ENCODE assay signal across 15 cellular contexts in the genomic region with DNA sequence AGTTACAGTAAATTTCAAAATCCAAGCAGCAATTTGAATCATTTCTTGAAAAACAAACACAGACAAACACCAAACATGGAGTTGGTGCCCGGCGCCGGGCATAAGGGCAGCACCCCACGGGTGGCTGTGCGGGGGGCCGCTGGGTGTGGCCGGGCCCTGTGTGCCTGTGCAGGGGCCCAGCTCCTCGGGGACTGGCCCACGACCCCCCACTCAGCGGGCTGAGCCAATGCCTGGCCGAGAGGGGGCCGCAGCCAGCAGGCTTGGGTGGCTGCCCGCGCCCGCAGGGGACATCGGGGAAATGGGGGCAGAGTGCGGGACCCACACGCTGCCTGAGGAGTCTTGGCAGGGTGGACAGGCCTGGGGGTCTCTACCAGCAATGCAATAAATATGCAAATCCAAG. TPM values are rescaled to one million over a fixed set of nuclear protein-coding genes. Genes with fewer than 3 reads are reported as not detected.
DNase-seq lines count a peak whose midpoint lies in the region; ATAC-seq, FAIRE-seq and TF ChIP-seq lines count a peak whose summit lies in the region.
"Had no signal": no experiment of that assay in that cellular context is flagged by ENCODE, and none has a peak within 500 bp of the region (broad histone marks: within the 10 kb centered on the region; RNA-seq: fewer than 3 reads in every experiment).

No MANE protein-coding gene starts in this region.

- no peak for ATAC-seq in WTC11

- no peaks in the 10 kb centered on the region for H3K4me1 ChIP-seq in prostate gland (replicated peaks)
- H3K4me1 ChIP-seq: HAP-1 had no signal

- FAIRE-seq in GM12891 (lab: Jason Lieb, UNC): no peak

- no peaks in the 10 kb centered on the region for H3K9me3 ChIP-seq in prostate gland
- H3K9me3 ChIP-seq: HAP-1 had no signal

- CTCF ChIA-PET in WTC11 (lab: Charles Lee): interaction anchor here (1.2 to 4.9 kb wide), 3 partner anchors 46 to 158 kb away, joined by 4 to 37 read pairs (median 9); a partner anchor contains a TSS

- TF ChIP-seq POLR2A in GM12891 (IDR thresholded peaks at IDR 0.05; ENCODE audit: low read depth, low read length) (no peak), prostate gland (IDR thresholded peaks at IDR 0.05) (no peak)

- H3K27ac Mint-ChIP-seq in WTC11 (peak overlapping the region; percentile 79), nephron (peak overlapping the region; percentile 84 to 96 (median 94)), HFFc6 (no peak overlapping the region)

- TF ChIP-seq CTCF in 22Rv1 (IDR thresholded peaks at IDR 0.05): no peak
- TF ChIP-seq CTCF in WTC11 (IDR thresholded peaks at IDR 0.05): no peak
- no peak for TF ChIP-seq CTCF in nephron (IDR thresholded peaks at IDR 0.05; ENCODE audit: unreplicated experiment in 3 of 3)
- TF ChIP-seq CTCF in HFFc6 (IDR thresholded peaks at IDR 0.05): no peak
- no peak for TF ChIP-seq CTCF in prostate gland (IDR thresholded peaks at IDR 0.05)

- POLR2A ChIA-PET in WTC11 (lab: Charles Lee): no interaction called here

- no peak overlapping the region for H3K4me3 Mint-ChIP-seq in WTC11
- H3K4me3 Mint-ChIP-seq in nephron: peak overlapping the region in 1 of 3 experiments; percentile 16
- no peak overlapping the region for H3K4me3 Mint-ChIP-seq in HFFc6
- H3K4me3 Mint-ChIP-seq: CD14-positive monocyte had no signal

- H3K9me3 Mint-ChIP-seq in WTC11: no peaks in the 10 kb centered on the region
- H3K9me3 Mint-ChIP-seq in nephron: no peaks in the 10 kb centered on the region
- H3K9me3 Mint-ChIP-seq in HFFc6: no peaks in the 10 kb centered on the region

- H3K27me3 Mint-ChIP-seq in WTC11 (ENCODE audit: low read depth): peaks cover 6% of the 10 kb centered on the region
- H3K27me3 Mint-ChIP-seq in nephron (ENCODE audit: low read depth): peaks cover 8% of the 10 kb centered on the region
- peaks cover 16% of the 10 kb centered on the region for H3K27me3 Mint-ChIP-seq in HFFc6 (ENCODE audit: insufficient read depth)

- no peak overlapping the region for H3K4me3 ChIP-seq in prostate gland
- H3K4me3 ChIP-seq: HAP-1 had no signal

- peaks cover 13% of the 10 kb centered on the region for H3K36me3 Mint-ChIP-seq in WTC11
- peaks cover 11% of the 10 kb centered on the region for H3K36me3 Mint-ChIP-seq in nephron (ENCODE audit: low read depth)
- peaks cover 8% of the 10 kb centered on the region; the same call in 1 of the 2 replicates for H3K36me3 Mint-ChIP-seq in HFFc6 (ENCODE audit: low read depth)

- intact Hi-C loops in prostate gland (cut with DNase I): no loop called here

- 89% methylated on average over 9 of the region's 18 CpGs for WGBS in prostate gland

- H3K27ac ChIP-seq in 22Rv1: peak overlapping the region; percentile 51; the same call in 1 of the 2 replicates
- H3K27ac ChIP-seq in prostate gland: no peak overlapping the region

- peaks cover 30 to 31% of the 10 kb centered on the region in 2 donors for H3K36me3 ChIP-seq in prostate gland

- H3K27me3 ChIP-seq in prostate gland (replicated peaks; ENCODE audit: insufficient read depth): no peaks in the 10 kb centered on the region

- DNase-seq in GM12891 (ENCODE audit: insufficient read length, low spot score): no peak
- no peak for DNase-seq in WTC11 (ENCODE audit: low spot score)
- no peak for DNase-seq in HFFc6
- no peak for DNase-seq in activated naive CD4-positive, alpha-beta T cell (lab: John Stamatoyannopoulos, UW)
- DNase-seq in prostate gland (ENCODE audit: low spot score): no peak
- DNase-seq: AML-193, DMS53, KBM-7, NCI-H1436 treated with DMSO at 0.1 percent for 48 hours, NCI-H2029 treated with DMSO at 0.1 percent for 48 hours, NCI-H748 treated with DMSO at 0.1 percent for 48 hours had no signal

- H3K4me1 Mint-ChIP-seq in WTC11: no peaks in the 10 kb centered on the region
- H3K4me1 Mint-ChIP-seq in nephron: peaks cover 13% of the 10 kb centered on the region
- no peaks in the 10 kb centered on the region for H3K4me1 Mint-ChIP-seq in HFFc6 (ENCODE audit: low read depth)
- H3K4me1 Mint-ChIP-seq: CD14-positive monocyte had no signal

TF ChIP-seq in GM12891, 5 proteins besides CTCF, POLR2A, EP300 and RAD21:
- no peak for TF ChIP-seq PAX5 (IDR thresholded peaks at IDR 0.05; ENCODE audit: insufficient read depth, low read length, severe bottlenecking)
- TF ChIP-seq POLR2AphosphoS5 (IDR thresholded peaks at IDR 0.05; ENCODE audit: low read depth, low read length): 0 out of 2 replicates have a peak, but pooled peaks have one; percentile 7

TF ChIP-seq in WTC11, 78 proteins besides CTCF, POLR2A, EP300 and RAD21 (continues in another document):
- TF ChIP-seq, protein P1, sequence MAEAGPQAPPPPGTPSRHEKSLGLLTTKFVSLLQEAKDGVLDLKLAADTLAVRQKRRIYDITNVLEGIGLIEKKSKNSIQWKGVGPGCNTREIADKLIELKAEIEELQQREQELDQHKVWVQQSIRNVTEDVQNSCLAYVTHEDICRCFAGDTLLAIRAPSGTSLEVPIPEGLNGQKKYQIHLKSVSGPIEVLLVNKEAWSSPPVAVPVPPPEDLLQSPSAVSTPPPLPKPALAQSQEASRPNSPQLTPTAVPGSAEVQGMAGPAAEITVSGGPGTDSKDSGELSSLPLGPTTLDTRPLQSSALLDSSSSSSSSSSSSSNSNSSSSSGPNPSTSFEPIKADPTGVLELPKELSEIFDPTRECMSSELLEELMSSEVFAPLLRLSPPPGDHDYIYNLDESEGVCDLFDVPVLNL (CRISPR knock-in tag; IDR thresholded peaks at IDR 0.05; ENCODE audit: borderline replicate concordance, low read depth): no peak
- TF ChIP-seq, protein P2, sequence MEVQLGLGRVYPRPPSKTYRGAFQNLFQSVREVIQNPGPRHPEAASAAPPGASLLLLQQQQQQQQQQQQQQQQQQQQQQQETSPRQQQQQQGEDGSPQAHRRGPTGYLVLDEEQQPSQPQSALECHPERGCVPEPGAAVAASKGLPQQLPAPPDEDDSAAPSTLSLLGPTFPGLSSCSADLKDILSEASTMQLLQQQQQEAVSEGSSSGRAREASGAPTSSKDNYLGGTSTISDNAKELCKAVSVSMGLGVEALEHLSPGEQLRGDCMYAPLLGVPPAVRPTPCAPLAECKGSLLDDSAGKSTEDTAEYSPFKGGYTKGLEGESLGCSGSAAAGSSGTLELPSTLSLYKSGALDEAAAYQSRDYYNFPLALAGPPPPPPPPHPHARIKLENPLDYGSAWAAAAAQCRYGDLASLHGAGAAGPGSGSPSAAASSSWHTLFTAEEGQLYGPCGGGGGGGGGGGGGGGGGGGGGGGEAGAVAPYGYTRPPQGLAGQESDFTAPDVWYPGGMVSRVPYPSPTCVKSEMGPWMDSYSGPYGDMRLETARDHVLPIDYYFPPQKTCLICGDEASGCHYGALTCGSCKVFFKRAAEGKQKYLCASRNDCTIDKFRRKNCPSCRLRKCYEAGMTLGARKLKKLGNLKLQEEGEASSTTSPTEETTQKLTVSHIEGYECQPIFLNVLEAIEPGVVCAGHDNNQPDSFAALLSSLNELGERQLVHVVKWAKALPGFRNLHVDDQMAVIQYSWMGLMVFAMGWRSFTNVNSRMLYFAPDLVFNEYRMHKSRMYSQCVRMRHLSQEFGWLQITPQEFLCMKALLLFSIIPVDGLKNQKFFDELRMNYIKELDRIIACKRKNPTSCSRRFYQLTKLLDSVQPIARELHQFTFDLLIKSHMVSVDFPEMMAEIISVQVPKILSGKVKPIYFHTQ (CRISPR knock-in tag; IDR thresholded peaks at IDR 0.05): no peak
- TF ChIP-seq, protein P3, sequence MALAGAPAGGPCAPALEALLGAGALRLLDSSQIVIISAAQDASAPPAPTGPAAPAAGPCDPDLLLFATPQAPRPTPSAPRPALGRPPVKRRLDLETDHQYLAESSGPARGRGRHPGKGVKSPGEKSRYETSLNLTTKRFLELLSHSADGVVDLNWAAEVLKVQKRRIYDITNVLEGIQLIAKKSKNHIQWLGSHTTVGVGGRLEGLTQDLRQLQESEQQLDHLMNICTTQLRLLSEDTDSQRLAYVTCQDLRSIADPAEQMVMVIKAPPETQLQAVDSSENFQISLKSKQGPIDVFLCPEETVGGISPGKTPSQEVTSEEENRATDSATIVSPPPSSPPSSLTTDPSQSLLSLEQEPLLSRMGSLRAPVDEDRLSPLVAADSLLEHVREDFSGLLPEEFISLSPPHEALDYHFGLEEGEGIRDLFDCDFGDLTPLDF (CRISPR knock-in tag; IDR thresholded peaks at IDR 0.05): no peak
- TF ChIP-seq SMAD4 (CRISPR knock-in tag; IDR thresholded peaks at IDR 0.05) (no peak), HMGA2 (CRISPR knock-in tag; IDR thresholded peaks at IDR 0.05) (no peak)

RNA-seq across cellular contexts. Expression of a gene that starts 12.8 kb away (rescaled TPM):
- 77.3 TPM for polyA plus RNA-seq in GM12891 (2012; ENCODE audit: low read depth, missing spikeins)
- total RNA-seq in WTC11 (2021) (99.6 to 120 TPM (median 106 TPM) in 3 replicates), prostate gland (100 to 1,000 TPM in 1 of 2 donors, 10 to 100 TPM in 1; 95.9 to 119 TPM)
- total RNA-seq in HFFc6 (2021; fragmentation: NEBNext Ultra II Directional; extraction: Animal tissue kit (Norgen Biotek cat#: 25700)): 10 to 100 TPM; 65.8 to 86.8 (median 71.2) TPM

RNA-seq across cellular contexts. Expression of a gene that starts 19.6 kb away (rescaled TPM):
- polyA plus RNA-seq in GM12891 (2012; ENCODE audit: low read depth, missing spikeins): 59.2 TPM
- total RNA-seq in WTC11 (2021) (611 to 742 TPM (median 654 TPM) in 3 replicates), prostate gland (100 to 1,000 TPM; 192 to 388 TPM)
- total RNA-seq in HFFc6 (2021; fragmentation: NEBNext Ultra II Directional; extraction: Animal tissue kit (Norgen Biotek cat#: 25700)): 100 to 1,000 TPM; 108 to 138 (median 112) TPM

RNA-seq across cellular contexts. Expression of a gene that starts 26.7 kb away (rescaled TPM):
- polyA plus RNA-seq in GM12891 (2012; ENCODE audit: low read depth, missing spikeins): 48.7 TPM
- total RNA-seq in WTC11 (2021): 166 to 181 TPM (median 167 TPM) in 3 replicates
- total RNA-seq in HFFc6 (2021; fragmentation: NEBNext Ultra II Directional; extraction: Animal tissue kit (Norgen Biotek cat#: 25700)): 100 to 1,000 TPM; 127 to 144 (median 141) TPM
- 100 to 1,000 TPM; 163 to 182 TPM for total RNA-seq in prostate gland

RNA-seq across cellular contexts. Expression of a gene that starts 26.8 kb away (rescaled TPM):
- 13.8 TPM for polyA plus RNA-seq in GM12891 (2012; ENCODE audit: low read depth, missing spikeins)
- total RNA-seq in WTC11 (2021): 40.9 to 42.3 TPM (median 41.6 TPM) in 3 replicates
- 10 to 100 TPM; 37.6 to 48.5 (median 40.1) TPM for total RNA-seq in HFFc6 (2021; fragmentation: NEBNext Ultra II Directional; extraction: Animal tissue kit (Norgen Biotek cat#: 25700))
- total RNA-seq in prostate gland: 10 to 100 TPM; 48.8 to 92.7 TPM

RNA-seq across cellular contexts. Expression of a gene that starts 40.9 kb away (rescaled TPM):
- 40.2 TPM for polyA plus RNA-seq in GM12891 (2012; ENCODE audit: low read depth, missing spikeins)
- total RNA-seq in WTC11 (2021): 114 to 130 TPM (median 120 TPM) in 3 replicates
- 100 to 1,000 TPM in 1 of 6 experiments, 10 to 100 TPM in 5; 73.4 to 100 (median 84.8) TPM for total RNA-seq in HFFc6 (2021; fragmentation: NEBNext Ultra II Directional; extraction: Animal tissue kit (Norgen Biotek cat#: 25700))
- 100 to 1,000 TPM; 235 to 744 TPM for total RNA-seq in prostate gland
